Comparison of ENCODE assay signal across 9 cellular contexts in the genomic region with DNA sequence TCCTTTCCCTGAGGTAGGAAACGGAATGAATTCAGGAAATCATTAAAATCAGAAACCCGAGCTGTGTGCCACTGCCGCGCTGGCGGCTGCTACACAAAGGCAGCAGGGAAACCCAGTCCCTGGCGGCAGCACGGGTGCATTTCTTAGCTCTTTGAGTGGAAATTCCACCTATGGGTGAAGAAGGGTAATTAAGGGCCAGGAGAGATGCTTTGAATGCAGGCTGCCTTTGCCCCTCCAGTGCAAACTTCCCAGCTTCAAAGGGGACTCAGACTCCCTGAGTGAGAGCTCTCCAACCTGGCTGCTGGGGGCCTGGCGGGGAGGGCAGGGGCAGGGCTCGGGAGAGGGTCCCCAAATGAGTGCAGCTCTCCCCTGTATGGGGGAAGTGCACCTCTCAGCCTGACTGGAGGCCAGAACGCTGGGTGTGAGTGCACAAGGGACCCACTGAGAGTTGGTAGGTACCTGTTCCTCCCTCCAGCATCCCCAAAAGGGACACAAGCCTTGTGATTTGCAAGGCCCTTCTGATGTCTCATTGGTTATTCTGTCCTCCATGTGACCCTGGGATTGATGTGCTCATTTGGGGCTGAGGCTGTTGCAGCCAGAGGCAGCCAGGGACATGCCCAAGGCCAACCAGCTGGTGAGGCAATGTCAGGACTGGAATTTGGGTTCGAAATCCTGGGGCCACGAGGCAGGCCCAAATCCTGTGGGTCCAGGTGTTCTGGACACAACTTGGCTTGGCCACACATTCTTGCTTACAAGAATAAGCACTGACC. TPM values are rescaled to one million over a fixed set of nuclear protein-coding genes. Genes with fewer than 3 reads are reported as not detected.
DNase-seq lines count a peak whose midpoint lies in the region; ATAC-seq, FAIRE-seq and TF ChIP-seq lines count a peak whose summit lies in the region.
"Had no signal": no experiment of that assay in that cellular context is flagged by ENCODE, and none has a peak within 500 bp of the region (broad histone marks: within the 10 kb centered on the region; RNA-seq: fewer than 3 reads in every experiment).

No MANE protein-coding gene starts in this region.

- no peak for TF ChIP-seq POLR2A in GM12878 (IDR thresholded peaks at IDR 0.05; ENCODE audit: low read depth, low read length)

- no peaks in the 10 kb centered on the region for H3K36me3 ChIP-seq in GM12878 (ENCODE audit: control insufficient read depth in 2 of 2, insufficient read depth in 2 of 2, low read length in 1 of 2)
- H3K36me3 ChIP-seq in neural cell (ENCODE audit: insufficient read depth, low read length), result no peaks in the 10 kb centered on the region
- H3K36me3 ChIP-seq: BLaER1 treated with 17β-estradiol and CSF1 and Interleukin-3, amounts not matched to agents 10 nM and 100 nM had no signal

- H2AFZ ChIP-seq in GM12878 (ENCODE audit: control insufficient read depth, low read depth, low read length), result no peak overlapping the region
- H2AFZ ChIP-seq in neural cell (ENCODE audit: low read depth, low read length), result no peak overlapping the region

- H4K20me1 ChIP-seq in GM12878 (ENCODE audit: control insufficient read depth, insufficient read depth), result no peaks in the 10 kb centered on the region; the same call in 1 of the 2 replicates
- no peaks in the 10 kb centered on the region for H4K20me1 ChIP-seq in neural cell (ENCODE audit: insufficient read depth)
- H4K20me1 ChIP-seq: BLaER1 treated with 17β-estradiol and CSF1 and Interleukin-3, amounts not matched to agents 10 nM and 100 nM had no signal

- no peak overlapping the region for H3K9ac ChIP-seq in GM12878 (ENCODE audit: control insufficient read depth, insufficient read depth, low read length)
- peak overlapping the region; percentile 64 for H3K9ac ChIP-seq in neural cell (ENCODE audit: low read length)
- H3K9ac ChIP-seq: BLaER1 treated with 17β-estradiol and CSF1 and Interleukin-3, amounts not matched to agents 10 nM and 100 nM had no signal

- WGBS in GM12878 (ENCODE audit: insufficient coverage, insufficient replicate concordance, low lambda C conversion rate, missing lambda C conversion rate), result 15% methylated on average over 12 of the region's 12 CpGs

- TF ChIP-seq CTCF in GM12878 (IDR thresholded peaks at IDR 0.05 in 2 of 3, conservative IDR thresholded peaks at IDR 0.05 in 1 of 3; ENCODE audit: control insufficient read depth in 2 of 3, extremely low read depth in 1 of 3, insufficient read depth in 1 of 3, low read depth in 3 of 3, low read length in 3 of 3) (peak; percentile 26 to 35 (median 28); a peak in 1 of 6 replicates), neural cell (IDR thresholded peaks at IDR 0.05; ENCODE audit: poor library complexity, severe bottlenecking) (peak; percentile 80)

- CTCF ChIA-PET in GM12878 (lab: Yijun Ruan, JAX), result no interaction called here

- no peaks in the 10 kb centered on the region for H3K9me3 ChIP-seq in GM12878 (replicated peaks; ENCODE audit: control insufficient read depth, insufficient read depth, low read length)
- H3K9me3 ChIP-seq in neural cell (ENCODE audit: low read length), result no peaks in the 10 kb centered on the region
- H3K9me3 ChIP-seq: BLaER1 treated with 17β-estradiol and CSF1 and Interleukin-3, amounts not matched to agents 10 nM and 100 nM had no signal

- POLR2A ChIA-PET in GM12878 (lab: Charles Lee), result no interaction called here

- no peak for TF ChIP-seq EP300 in GM12878 (IDR thresholded peaks at IDR 0.05; ENCODE audit: borderline replicate concordance in 1 of 2, control insufficient read depth in 1 of 2, low read depth in 2 of 2, low read length in 2 of 2)
- TF ChIP-seq EP300 in neural cell (conservative IDR thresholded peaks at IDR 0.05; ENCODE audit: poor library complexity, severe bottlenecking), result no peak

- peak; percentile 28; the same call in 1 of the 2 replicates for TF ChIP-seq RAD21 in GM12878 (IDR thresholded peaks at IDR 0.05; ENCODE audit: insufficient read depth, low read depth, low read length)
- TF ChIP-seq RAD21 in neural cell (conservative IDR thresholded peaks at IDR 0.05), result peak; percentile 77

- H3F3A ChIP-seq in neural cell (ENCODE audit: insufficient read depth, low read length, poor library complexity, severe bottlenecking), result no peaks in the 10 kb centered on the region

- RAD21 ChIA-PET in GM12878 (lab: Charles Lee; ENCODE audit: unreplicated experiment), result no interaction called here

- H3K9me2 ChIP-seq in neural cell (ENCODE audit: insufficient read depth, low read length), result no peaks in the 10 kb centered on the region

- H3K4me1 ChIP-seq in GM12878 (ENCODE audit: control insufficient read depth, insufficient read depth, low read length), result peaks cover 8% of the 10 kb centered on the region

- in situ Hi-C loops in GM12878 (cut with MboI), result no loop called here

- SMC1A ChIA-PET in GM12878 (lab: Charles Lee; ENCODE audit: uncharacterized antibody, unreplicated experiment), result no interaction called here

- intact Hi-C loops in GM12878 (cut with micrococcal nuclease; ENCODE audit: unreplicated experiment), result no loop called here

- no peak overlapping the region for H3K4me3 ChIP-seq in Jurkat, Clone E6-1 (ENCODE audit: low read length)
- H3K4me3 ChIP-seq in GM12878 (no peak overlapping the region), neural cell (ENCODE audit: low read length) (no peak overlapping the region)
- H3K4me3 ChIP-seq: BLaER1 treated with 17β-estradiol and CSF1 and Interleukin-3, amounts not matched to agents 10 nM and 100 nM had no signal

- no peak for FAIRE-seq in GM12878 (lab: Jason Lieb, UNC)

- no peaks in the 10 kb centered on the region for H3K79me2 ChIP-seq in GM12878 (ENCODE audit: control insufficient read depth, insufficient read depth, low read length)
- no peaks in the 10 kb centered on the region for H3K79me2 ChIP-seq in neural cell (replicated peaks; ENCODE audit: insufficient read depth, low read length)

- BruUV-seq in GM12878 (replicated peaks; lab: Mats Ljungman, UMichigan), result no TSS peak

- peak; percentile 81 for ATAC-seq in GM12878
- ATAC-seq in HG02970 (IDR thresholded peaks at IDR 0.05; ENCODE audit: low FRiP score, unreplicated experiment), result no peak
- no peak for ATAC-seq in GM21825 (IDR thresholded peaks at IDR 0.05; ENCODE audit: unreplicated experiment)

- no peak overlapping the region for H3K4me2 ChIP-seq in GM12878 (ENCODE audit: control insufficient read depth, insufficient read depth)
- no peak overlapping the region for H3K4me2 ChIP-seq in neural cell (ENCODE audit: low read length)

- H3K27ac ChIP-seq in GM12878 (ENCODE audit: control insufficient read depth, insufficient read depth), result no peak overlapping the region
- H3K27ac ChIP-seq in neural cell (ENCODE audit: low read length), result peak overlapping the region; percentile 61
- H3K27ac ChIP-seq: BLaER1 treated with 17β-estradiol and CSF1 and Interleukin-3, amounts not matched to agents 10 nM and 100 nM had no signal

- peak; percentile 26 for DNase-seq in NCI-H2196 (lab: John Stamatoyannopoulos, UW; ENCODE audit: unreplicated experiment)
- no peak for DNase-seq in NCI-H2196 treated with DMSO at 0.1 percent for 48 hours (lab: John Stamatoyannopoulos, UW; ENCODE audit: unreplicated experiment)
- DNase-seq in Jurkat, Clone E6-1 (ENCODE audit: low read depth, low spot score), result peak; percentile 80
- DNase-seq in GM12878 (ENCODE audit: low read depth, low spot score), result no peak
- DNase-seq in hepatic stellate cell (ENCODE audit: low spot score), result no peak

- peaks cover 0 to 7% of the 10 kb centered on the region in 2 experiments; a peak in 3 of 4 replicates for H3K27me3 ChIP-seq in GM12878 (replicated peaks in 1 of 2; ENCODE audit: control insufficient read depth in 2 of 2, insufficient read depth in 2 of 2, low read length in 1 of 2)
- no peaks in the 10 kb centered on the region for H3K27me3 ChIP-seq in neural cell (ENCODE audit: insufficient read depth, low read depth, low read length)

TF ChIP-seq in GM12878, 131 proteins besides CTCF, POLR2A, EP300 and RAD21:
- TF ChIP-seq CREM (IDR thresholded peaks at IDR 0.05; ENCODE audit: low read depth), result no peak
- 0 out of 2 replicates have a peak, but pooled peaks have one; percentile 19 for TF ChIP-seq SMC3 (IDR thresholded peaks at IDR 0.05; ENCODE audit: borderline replicate concordance, low read length)

RNA-seq across cellular contexts. Expression of gene ZMIZ1, which starts 16.3 kb away (rescaled TPM):
- 24.0 TPM for polyA plus RNA-seq in Jurkat, Clone E6-1 (2012; ENCODE audit: insufficient read depth, insufficient read length)
- 58.0 and 59.2 TPM in 2 replicates for total RNA-seq in GM12878 (2013; cell fraction: nucleolus; rRNA removed)
- total RNA-seq in GM12878 (2014; rRNA removed) (11.6 and 15.6 TPM in 2 replicates), GM12878 (2014; rRNA removed; fragmentation: Illumina TruSeq; extraction: Trizol) (8.8 and 9.3 TPM in 2 replicates), GM12878 (2021) (76.8 and 82.3 TPM in 2 replicates)
- 13.1 TPM for polyA plus RNA-seq in GM12878 (2011; ENCODE audit: low read depth)
- polyA plus RNA-seq in GM12878 (2011; rRNA removed) (3.8 and 6.2 TPM in 2 replicates), GM12878 (2014; fragmentation: Illumina TruSeq; extraction: Trizol) (30.8 and 53.4 TPM in 2 replicates), GM12878 (2014; fragmentation: Nextera tagmentation; extraction: Ambion mirVana) (1 to 10 TPM; 3.1 to 4.5 TPM), GM12878 (2014; rRNA removed) (25.3 and 42.8 TPM in 2 replicates), GM12878 (2016; fragmentation: Nextera tagmentation; extraction: Ambion mirVana) (10 to 100 TPM; 14.6 to 15.3 TPM), neural cell (26.8 and 63.9 TPM in 2 replicates)
- polyA plus RNA-seq in GM12878 (2011; cell fraction: cytosol; rRNA removed), result 10.6 and 15.1 TPM in 2 replicates
- 38.2 and 62.5 TPM in 2 replicates for polyA plus RNA-seq in GM12878 (2011; cell fraction: nucleus; rRNA removed)
- 29.9 and 31.2 TPM in 2 replicates for polyA plus RNA-seq in GM12878 (2012)
- polyA minus RNA-seq in GM12878 (2011; rRNA and poly(A)+ RNA removed), result 12.3 and 21.0 TPM in 2 replicates
- polyA minus RNA-seq in GM12878 (2011; cell fraction: cytosol; rRNA and poly(A)+ RNA removed), result 19.8 and 25.0 TPM in 2 replicates
- polyA minus RNA-seq in GM12878 (2011; cell fraction: nucleus; rRNA and poly(A)+ RNA removed), result 21.2 and 33.5 TPM in 2 replicates
- 62.6 and 99.6 TPM in 2 replicates for polyA minus RNA-seq in neural cell

Comparison
In these comparisons a context has a peak if more than half of its experiments do, and no peak if none do; other contexts are left out.
1. DNase-seq: peak in NCI-H2196 (single experiment) and Jurkat, Clone E6-1 (single experiment); none in NCI-H2196 treated with DMSO at 0.1 percent for 48 hours (single experiment), GM12878 (single experiment) and hepatic stellate cell (single experiment).